Comparison of ENCODE assay signal across 20 cellular contexts in the genomic region with DNA sequence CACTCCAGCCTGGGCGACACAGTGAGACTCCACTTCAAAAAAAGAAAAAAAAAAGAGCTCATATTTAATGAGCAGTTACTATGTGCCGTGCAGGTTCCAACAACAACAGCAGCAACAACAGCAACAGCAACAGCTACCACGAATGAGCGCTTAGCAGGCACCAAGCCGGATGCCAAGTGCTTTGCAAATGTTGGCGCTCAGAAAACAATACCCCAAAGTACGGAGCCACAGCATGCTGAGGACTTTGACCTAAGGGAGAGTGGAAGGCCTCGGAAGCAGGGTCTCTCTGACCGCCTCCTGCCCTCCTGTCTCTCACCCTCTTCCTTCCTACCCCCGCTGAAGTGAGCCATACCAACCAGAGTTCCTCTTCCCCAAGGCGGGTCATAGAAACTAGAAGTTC.
A peak's percentile ranks its signal among the peaks of the same experiment; 100 is the strongest.
DNase-seq lines count a peak whose midpoint lies in the region; ATAC-seq, FAIRE-seq and TF ChIP-seq lines count a peak whose summit lies in the region.
"Had no signal": no experiment of that assay in that cellular context is flagged by ENCODE, and none has a peak within 500 bp of the region (broad histone marks: within the 10 kb centered on the region; RNA-seq: fewer than 3 reads in every experiment).

No MANE protein-coding gene starts in this region.

- no peak overlapping the region for H2AFZ ChIP-seq in HepG2 (ENCODE audit: low read length)
- H2AFZ ChIP-seq in OCI-LY1 (ENCODE audit: low read length), result no peak overlapping the region
- H2AFZ ChIP-seq in H9 (ENCODE audit: low read length), result no peak overlapping the region
- H2AFZ ChIP-seq: GM23248 had no signal

- intact Hi-C loops in HepG2 (cut with micrococcal nuclease; ENCODE audit: unreplicated experiment), result no loop called here
- intact Hi-C loops in right lobe of liver (cut with DNase I), result no loop called here

- H4K8ac ChIP-seq in H9 (replicated peaks; ENCODE audit: insufficient read length, low read depth, low read length), result no peak overlapping the region

- H3K4me1 ChIP-seq in HepG2 (ENCODE audit: insufficient read depth, low read length), result peaks cover 54% of the 10 kb centered on the region
- no peaks in the 10 kb centered on the region for H3K4me1 ChIP-seq in right lobe of liver
- H3K4me1 ChIP-seq in OCI-LY1 (ENCODE audit: insufficient read depth, low read length, severe bottlenecking), result peaks cover 94% of the 10 kb centered on the region
- no peaks in the 10 kb centered on the region for H3K4me1 ChIP-seq in H9 (ENCODE audit: insufficient read depth, low read length)

- TF ChIP-seq EP300 in HepG2 (IDR thresholded peaks at IDR 0.05; ENCODE audit: low read depth in 2 of 2, low read length in 2 of 2), result no peak
- no peak for TF ChIP-seq EP300 in HepG2 (CRISPR knock-in tag; IDR thresholded peaks at IDR 0.05; ENCODE audit: borderline replicate concordance)

- no peaks in the 10 kb centered on the region for H3F3A ChIP-seq in OCI-LY1 (ENCODE audit: insufficient read depth, low read length)

- H3K36me3 ChIP-seq in HepG2 (replicated peaks in 1 of 2; ENCODE audit: control insufficient read depth in 1 of 2, insufficient read depth in 2 of 2, low read length in 2 of 2) (no peaks in the 10 kb centered on the region), right lobe of liver (no peaks in the 10 kb centered on the region), OCI-LY1 (ENCODE audit: insufficient read depth, low read length) (no peaks in the 10 kb centered on the region)

- DNase-seq in HepG2 (ENCODE audit: low spot score) (no peak), right lobe of liver (no peak), retina (peak; percentile 1), GM03348 (ENCODE audit: low spot score) (no peak), H9 (no peak)
- DNase-seq: AML-193; CD8-positive, alpha-beta T cell; DMS 273 treated with DMSO at 0.1 percent for 48 hours; DMS53; DND-41; EL; GM23248; HCEC 1CT; HFFc6; IMR-90 had no signal

- no peak for TF ChIP-seq POLR2A in HepG2 (IDR thresholded peaks at IDR 0.05; ENCODE audit: insufficient read depth in 1 of 2, low read depth in 2 of 2, low read length in 2 of 2)
- no peak for TF ChIP-seq POLR2A in right lobe of liver (IDR thresholded peaks at IDR 0.05)

- H3K4me3 Mint-ChIP-seq in H9, result no peak overlapping the region
- H3K4me3 Mint-ChIP-seq: CD8-positive, alpha-beta T cell; HFFc6 had no signal

- H3K4me1 Mint-ChIP-seq in H9, result peaks cover 19 to 21% of the 10 kb centered on the region in 2 experiments

- H2BK12ac ChIP-seq in H9 (ENCODE audit: insufficient read length, low read depth, low read length), result no peak overlapping the region

- no peaks in the 10 kb centered on the region for H3K36me3 Mint-ChIP-seq in H9 (ENCODE audit: insufficient read depth in 1 of 3, low read depth in 3 of 3)
- H3K36me3 Mint-ChIP-seq: CD8-positive, alpha-beta T cell had no signal

- H3K14ac ChIP-seq in H9 (ENCODE audit: insufficient read depth, low read length), result no peak overlapping the region

- no peak overlapping the region for H2BK120ac ChIP-seq in H9 (ENCODE audit: low read depth, low read length, poor library complexity, severe bottlenecking)

- H3K27ac ChIP-seq in HepG2 (ENCODE audit: extremely low read length, insufficient read depth, low read length) (no peak overlapping the region), right lobe of liver (no peak overlapping the region), OCI-LY1 (ENCODE audit: low read depth, low read length, poor library complexity, severe bottlenecking) (peak overlapping the region; percentile 99), H9 (ENCODE audit: insufficient read length, low read depth, low read length) (no peak overlapping the region)
- H3K27ac ChIP-seq: GM23248, HL-60 had no signal

- WGBS in HepG2 (ENCODE audit: low lambda C conversion rate), result 32% methylated on average over 9 of the region's 11 CpGs
- 60% methylated on average over 8 of the region's 11 CpGs for WGBS in right lobe of liver (ENCODE audit: insufficient coverage, low coverage, low lambda C conversion rate, missing lambda C conversion rate)
- no CpG with 5 or more reads among the region's 11 CpGs for WGBS in H9 (ENCODE audit: extremely low coverage, insufficient read length, low lambda C conversion rate)

- in situ Hi-C loops in HepG2 (cut with HindIII; ENCODE audit: extremely low pct_ligation_motif_present, low pct_unique_long_range_greater_than_20kb), result no loop called here

- no peaks in the 10 kb centered on the region for H3K9me2 ChIP-seq in OCI-LY1 (ENCODE audit: low read depth, low read length)

- H3K18ac ChIP-seq in H9 (ENCODE audit: insufficient read length, low read depth, low read length), result no peak overlapping the region

- CTCF ChIA-PET in HepG2 (lab: Yijun Ruan, JAX; ENCODE audit: low intra/inter-chr PET ratio, low total read pairs), result no interaction called here

- peaks cover 3% of the 10 kb centered on the region for H3K23me2 ChIP-seq in H9 (ENCODE audit: insufficient read length, low read depth, low read length, poor library complexity, severe bottlenecking)

- no peak overlapping the region for H4K91ac ChIP-seq in H9 (ENCODE audit: insufficient read length, low read depth, low read length)

- H4K5ac ChIP-seq in H9 (ENCODE audit: insufficient read length, low read depth, low read length), result no peak overlapping the region

- no TSS peak for BruUV-seq in HepG2 (replicated peaks; lab: Mats Ljungman, UMichigan)

- H3K27me3 Mint-ChIP-seq in H9 (ENCODE audit: low read depth), result no peaks in the 10 kb centered on the region; the same call in 1 of the 2 replicates

- no peak overlapping the region for H2BK20ac ChIP-seq in H9 (ENCODE audit: low read depth, low read length, poor library complexity, severe bottlenecking)

- FAIRE-seq in HepG2 (lab: Jason Lieb, UNC), result no peak
- FAIRE-seq: GM12891, GM18507, K562 had no signal

- H3K9me3 Mint-ChIP-seq in H9, result no peaks in the 10 kb centered on the region; a peak in 1 of 5 replicates
- H3K9me3 Mint-ChIP-seq: CD8-positive, alpha-beta T cell; HFFc6 had no signal

- H3K4me2 ChIP-seq in HepG2 (ENCODE audit: low read depth, low read length) (peak overlapping the region; percentile 11; the same call in 1 of the 2 replicates), OCI-LY1 (ENCODE audit: low read length) (peak overlapping the region; percentile 6; the same call in 1 of the 2 replicates), H9 (ENCODE audit: insufficient read depth, insufficient read length, low read length) (no peak overlapping the region)

- no peak overlapping the region for H2BK5ac ChIP-seq in H9 (ENCODE audit: insufficient read length, low read length)

- H2AK5ac ChIP-seq in H9 (ENCODE audit: insufficient read length, low read length), result no peak overlapping the region

- no peaks in the 10 kb centered on the region for H3K9me3 ChIP-seq in HepG2 (ENCODE audit: low read length)
- no peaks in the 10 kb centered on the region for H3K9me3 ChIP-seq in right lobe of liver
- no peaks in the 10 kb centered on the region for H3K9me3 ChIP-seq in OCI-LY1 (ENCODE audit: low read length)
- H3K9me3 ChIP-seq in H9 (ENCODE audit: control insufficient read depth, low read depth, low read length), result no peaks in the 10 kb centered on the region

- no peaks in the 10 kb centered on the region for H3K79me2 ChIP-seq in HepG2 (ENCODE audit: insufficient read depth, low read length)
- H3K79me2 ChIP-seq in OCI-LY1 (ENCODE audit: insufficient read depth, low read length), result no peaks in the 10 kb centered on the region
- H3K79me2 ChIP-seq in H9 (ENCODE audit: insufficient read depth, low read length), result no peaks in the 10 kb centered on the region

- no peak overlapping the region; a peak in 1 of 7 replicates for H3K27ac Mint-ChIP-seq in H9
- H3K27ac Mint-ChIP-seq: CD8-positive, alpha-beta T cell; HFFc6 had no signal

- H3K9ac ChIP-seq in HepG2 (ENCODE audit: insufficient read depth, low read depth, low read length) (no peak overlapping the region), OCI-LY1 (ENCODE audit: low read length) (peak overlapping the region; percentile 28; the same call in 1 of the 2 replicates), H9 (ENCODE audit: extremely low read depth, insufficient read length, low read length) (no peak overlapping the region)
- H3K9ac ChIP-seq: GM23248 had no signal

- no peak for ATAC-seq in HepG2
- ATAC-seq in right lobe of liver, result no peak
- ATAC-seq: CD8-positive, alpha-beta T cell; K562 had no signal

- H3K27me3 ChIP-seq in HepG2 (ENCODE audit: control insufficient read depth in 1 of 2, insufficient read depth in 2 of 2, low read length in 2 of 2), result peaks cover 10 to 46% of the 10 kb centered on the region in 2 experiments; a peak in 4 of 5 replicates
- H3K27me3 ChIP-seq in right lobe of liver, result no peaks in the 10 kb centered on the region
- no peaks in the 10 kb centered on the region for H3K27me3 ChIP-seq in OCI-LY1 (ENCODE audit: insufficient read depth, low read length)
- H3K27me3 ChIP-seq in H9 (ENCODE audit: insufficient read depth, low read length), result no peaks in the 10 kb centered on the region

- H3K23ac ChIP-seq in H9 (ENCODE audit: insufficient read length, low read depth, low read length), result no peak overlapping the region

- TF ChIP-seq CTCF in HepG2 (CRISPR knock-in tag; IDR thresholded peaks at IDR 0.05), result no peak
- TF ChIP-seq CTCF in right lobe of liver (IDR thresholded peaks at IDR 0.05), result no peak
- no peak for TF ChIP-seq CTCF in OCI-LY1 (IDR thresholded peaks at IDR 0.05; ENCODE audit: low read length)
- TF ChIP-seq CTCF in H9 (conservative IDR thresholded peaks at IDR 0.05), result no peak

- no peak overlapping the region for H2BK15ac ChIP-seq in H9 (ENCODE audit: low read depth, low read length)

- no peak overlapping the region for H3T11ph ChIP-seq in H9 (ENCODE audit: low read length)

- H3K56ac ChIP-seq in H9 (ENCODE audit: insufficient read length, low read depth, low read length), result no peak overlapping the region

- POLR2A ChIA-PET in HepG2 (lab: Yijun Ruan, JAX), result no interaction called here

- TF ChIP-seq RAD21 in HepG2 (CRISPR knock-in tag; IDR thresholded peaks at IDR 0.05), result no peak

- H4K20me1 ChIP-seq in HepG2 (ENCODE audit: insufficient read depth, low read length) (no peaks in the 10 kb centered on the region), OCI-LY1 (ENCODE audit: insufficient read depth, low read length) (no peaks in the 10 kb centered on the region), H9 (ENCODE audit: control insufficient read depth, insufficient read depth, insufficient read length) (no peaks in the 10 kb centered on the region)

- no peak overlapping the region for H3K4ac ChIP-seq in H9 (ENCODE audit: low read depth, low read length)

- H3K4me3 ChIP-seq in HepG2 (replicated peaks in 1 of 3; ENCODE audit: insufficient read depth in 1 of 3, low read depth in 2 of 3, low read length in 3 of 3), result no peak overlapping the region
- no peak overlapping the region for H3K4me3 ChIP-seq in right lobe of liver
- no peak overlapping the region for H3K4me3 ChIP-seq in OCI-LY1 (ENCODE audit: low read depth, low read length, poor library complexity, severe bottlenecking)
- H3K4me3 ChIP-seq: GM23248, K562 had no signal

- H3K79me1 ChIP-seq in H9 (ENCODE audit: insufficient read depth, low read depth, low read length, poor library complexity, severe bottlenecking), result no peaks in the 10 kb centered on the region

TF ChIP-seq in HepG2, 621 proteins besides CTCF, POLR2A, EP300 and RAD21 (continues in another document):
- TF ChIP-seq ZMYM3 (CRISPR knock-in tag; IDR thresholded peaks at IDR 0.05) (peak; percentile 32; the same call in 1 of the 2 replicates), ZNF337 (CRISPR knock-in tag; IDR thresholded peaks at IDR 0.05; ENCODE audit: borderline replicate concordance, low read depth) (no peak), THYN1 (CRISPR knock-in tag; IDR thresholded peaks at IDR 0.05; ENCODE audit: borderline replicate concordance, low read depth) (no peak)
